16 cellular contexts compared by ENCODE assay signal in genomic region chr13:110163020-110163658, GRCh38.
"Had no signal": no experiment of that assay in that cellular context is flagged by ENCODE, and none has a peak within 500 bp of the region (broad histone marks: within the 10 kb centered on the region; RNA-seq: fewer than 3 reads in every experiment).

No MANE protein-coding gene starts in this region.

- H3K4me1 Mint-ChIP-seq: activated naive CD4-positive, alpha-beta T cell treated with anti-CD3 and anti-CD28 coated beads, Interleukin-2, amount 10 ng/mL, durations not matched to agents 7 days and 5 days; activated naive CD8-positive, alpha-beta T cell treated with anti-CD3 and anti-CD28 coated beads, Interleukin-2, amount 50 U/mL, for 24 hours had no signal

- H3K9me3 ChIP-seq: gastroesophageal sphincter, heart left ventricle had no signal

- H3K27ac Mint-ChIP-seq: activated CD8-positive, alpha-beta T cell treated with anti-CD3 and anti-CD28 coated beads for 36 hours; activated naive CD4-positive, alpha-beta T cell treated with anti-CD3 and anti-CD28 coated beads, Interleukin-2, amount 10 ng/mL, durations not matched to agents 7 days and 5 days; activated naive CD8-positive, alpha-beta T cell treated with anti-CD3 and anti-CD28 coated beads, Interleukin-2, amount 50 U/mL, for 24 hours; naive thymus-derived CD8-positive, alpha-beta T cell; T-helper 2 cell treated with Interferon-gamma antibody and Interleukin-4, amounts not matched to agents 5 μg/mL and 100 μg/mL, for 36 hours had no signal

- H2AFZ ChIP-seq: parathyroid adenoma had no signal

- H3K79me2 ChIP-seq: parathyroid adenoma had no signal

- H3K4me1 ChIP-seq: parathyroid adenoma had no signal

- H3K36me3 Mint-ChIP-seq: activated naive CD4-positive, alpha-beta T cell treated with anti-CD3 and anti-CD28 coated beads, Interleukin-2, amount 10 ng/mL, durations not matched to agents 7 days and 5 days; naive thymus-derived CD8-positive, alpha-beta T cell had no signal

- H3K4me3 Mint-ChIP-seq: activated CD8-positive, alpha-beta T cell treated with anti-CD3 and anti-CD28 coated beads for 36 hours; activated naive CD4-positive, alpha-beta T cell treated with anti-CD3 and anti-CD28 coated beads, Interleukin-2, amount 10 ng/mL, durations not matched to agents 7 days and 5 days; activated naive CD8-positive, alpha-beta T cell treated with anti-CD3 and anti-CD28 coated beads, Interleukin-2, amount 50 U/mL, for 24 hours; naive thymus-derived CD8-positive, alpha-beta T cell; T-helper 2 cell treated with Interferon-gamma antibody and Interleukin-4, amounts not matched to agents 5 μg/mL and 100 μg/mL, for 36 hours had no signal

- H3K9ac ChIP-seq: parathyroid adenoma had no signal

- H3K27me3 ChIP-seq: gastroesophageal sphincter, heart left ventricle had no signal

- H3K9me3 Mint-ChIP-seq: activated CD8-positive, alpha-beta T cell treated with anti-CD3 and anti-CD28 coated beads for 36 hours; activated naive CD4-positive, alpha-beta T cell treated with anti-CD3 and anti-CD28 coated beads, Interleukin-2, amount 10 ng/mL, durations not matched to agents 7 days and 5 days; activated naive CD8-positive, alpha-beta T cell treated with anti-CD3 and anti-CD28 coated beads, Interleukin-2, amount 50 U/mL, for 24 hours; naive thymus-derived CD8-positive, alpha-beta T cell; T-helper 2 cell treated with Interferon-gamma antibody and Interleukin-4, amounts not matched to agents 5 μg/mL and 100 μg/mL, for 36 hours had no signal

- H3K4me3 ChIP-seq: gastroesophageal sphincter, heart left ventricle had no signal

- DNase-seq: activated CD4-positive, alpha-beta T cell treated with anti-CD3 and anti-CD28 coated beads for 48 hours; activated CD4-positive, CD25-positive, alpha-beta regulatory T cell; activated CD8-positive, alpha-beta T cell treated with anti-CD3 and anti-CD28 coated beads for 36 hours; activated naive CD4-positive, alpha-beta T cell treated with anti-CD3 and anti-CD28 coated beads, Interleukin-2, amount 10 ng/mL, durations not matched to agents 7 days and 5 days; activated naive CD8-positive, alpha-beta T cell treated with anti-CD3 and anti-CD28 coated beads, Interleukin-2, amount 50 U/mL, for 24 hours; activated T-cell treated with anti-CD3 and anti-CD28 coated beads, Interleukin-2, amount 50 U/mL, for 1 hour; aorta; cortex of kidney; heart left ventricle; mesendoderm; naive thymus-derived CD8-positive, alpha-beta T cell; stimulated activated naive CD4-positive, alpha-beta T cell had no signal

- ATAC-seq: activated CD8-positive, alpha-beta T cell treated with anti-CD3 and anti-CD28 coated beads for 36 hours; activated naive CD8-positive, alpha-beta T cell treated with anti-CD3 and anti-CD28 coated beads, Interleukin-2, amount 50 U/mL, for 24 hours; esophagus mucosa; gastroesophageal sphincter; naive thymus-derived CD8-positive, alpha-beta T cell had no signal

- H3K27ac ChIP-seq: parathyroid adenoma had no signal
